In the genomic region with DNA sequence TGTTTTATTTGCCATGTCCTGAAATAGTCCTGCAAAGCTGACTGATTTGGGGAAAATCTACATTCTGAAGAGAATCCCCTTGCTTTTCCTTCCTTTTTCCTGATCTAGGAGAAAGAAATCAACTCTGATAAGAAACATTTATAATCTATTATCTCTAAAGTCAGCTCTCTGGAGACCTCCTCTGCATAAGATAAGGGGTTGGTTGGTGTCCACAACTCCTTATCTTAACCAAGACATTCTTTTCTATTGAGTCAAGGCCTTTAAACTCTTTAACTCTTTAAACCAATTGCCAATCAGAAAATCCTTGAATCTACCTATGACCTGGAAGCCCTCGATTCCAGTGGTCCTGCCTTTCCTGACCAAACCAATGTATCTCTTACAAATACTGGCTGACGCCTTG, we compare ENCODE assay signal across 12 cellular contexts.
"Had no signal": no experiment of that assay in that cellular context is flagged by ENCODE, and none has a peak within 500 bp of the region (broad histone marks: within the 10 kb centered on the region; RNA-seq: fewer than 3 reads in every experiment).

No MANE protein-coding gene starts in this region.

- H3K4me1 Mint-ChIP-seq: activated CD8-positive, alpha-beta memory T cell treated with anti-CD3 and anti-CD28 coated beads, Interleukin-2, amount 10 ng/mL, durations not matched to agents 7 days and 5 days; activated naive CD8-positive, alpha-beta T cell treated with anti-CD3 and anti-CD28 coated beads, Interleukin-2, amount 10 ng/mL, durations not matched to agents 7 days and 5 days; naive thymus-derived CD8-positive, alpha-beta T cell had no signal

- H3K27ac Mint-ChIP-seq: activated CD8-positive, alpha-beta memory T cell treated with anti-CD3 and anti-CD28 coated beads, Interleukin-2, amount 10 ng/mL, durations not matched to agents 7 days and 5 days; activated naive CD8-positive, alpha-beta T cell treated with anti-CD3 and anti-CD28 coated beads, Interleukin-2, amount 10 ng/mL, durations not matched to agents 7 days and 5 days; activated T-cell treated with anti-CD3 and anti-CD28 coated beads, Interleukin-2, amount 50 U/mL, for 24 hours; naive thymus-derived CD8-positive, alpha-beta T cell; stimulated activated naive B cell treated with anti-CD40 and anti-IgM and Interleukin-4, amounts not matched to agents 10 μg/mL and 1 μg/mL and 100 μg/mL, for 72 hours; T-helper 1 cell treated with Interleukin-12 subunit alpha and Interleukin-12 subunit beta and Interleukin-4 antibody, amounts not matched to agents 30 μg/mL and 1 μg/mL, for 36 hours had no signal

- H3K9me3 Mint-ChIP-seq: activated naive CD8-positive, alpha-beta T cell treated with anti-CD3 and anti-CD28 coated beads, Interleukin-2, amount 10 ng/mL, durations not matched to agents 7 days and 5 days; activated T-cell treated with anti-CD3 and anti-CD28 coated beads, Interleukin-2, amount 50 U/mL, for 24 hours; naive thymus-derived CD8-positive, alpha-beta T cell; stimulated activated naive B cell treated with anti-CD40 and anti-IgM and Interleukin-4, amounts not matched to agents 10 μg/mL and 1 μg/mL and 100 μg/mL, for 72 hours; T-helper 1 cell treated with Interleukin-12 subunit alpha and Interleukin-12 subunit beta and Interleukin-4 antibody, amounts not matched to agents 30 μg/mL and 1 μg/mL, for 36 hours had no signal

- H3K27me3 ChIP-seq: colonic mucosa, gastroesophageal sphincter, right lobe of liver, transverse colon had no signal

- H3K36me3 ChIP-seq: colonic mucosa, gastroesophageal sphincter, prostate gland, right lobe of liver, transverse colon had no signal

- H3K4me3 ChIP-seq: colonic mucosa, gastroesophageal sphincter, mucosa of descending colon, prostate gland, right lobe of liver, transverse colon had no signal

- H3K27me3 Mint-ChIP-seq: activated naive CD8-positive, alpha-beta T cell treated with anti-CD3 and anti-CD28 coated beads, Interleukin-2, amount 10 ng/mL, durations not matched to agents 7 days and 5 days; activated T-cell treated with anti-CD3 and anti-CD28 coated beads, Interleukin-2, amount 50 U/mL, for 24 hours; naive thymus-derived CD8-positive, alpha-beta T cell; stimulated activated naive B cell treated with anti-CD40 and anti-IgM and Interleukin-4, amounts not matched to agents 10 μg/mL and 1 μg/mL and 100 μg/mL, for 72 hours had no signal

- H3K27ac ChIP-seq: colonic mucosa, gastroesophageal sphincter, prostate gland, right lobe of liver, transverse colon had no signal

- H3K4me3 Mint-ChIP-seq: activated CD8-positive, alpha-beta memory T cell treated with anti-CD3 and anti-CD28 coated beads, Interleukin-2, amount 10 ng/mL, durations not matched to agents 7 days and 5 days; activated naive CD8-positive, alpha-beta T cell treated with anti-CD3 and anti-CD28 coated beads, Interleukin-2, amount 10 ng/mL, durations not matched to agents 7 days and 5 days; activated T-cell treated with anti-CD3 and anti-CD28 coated beads, Interleukin-2, amount 50 U/mL, for 24 hours; naive thymus-derived CD8-positive, alpha-beta T cell; stimulated activated naive B cell treated with anti-CD40 and anti-IgM and Interleukin-4, amounts not matched to agents 10 μg/mL and 1 μg/mL and 100 μg/mL, for 72 hours; T-helper 1 cell treated with Interleukin-12 subunit alpha and Interleukin-12 subunit beta and Interleukin-4 antibody, amounts not matched to agents 30 μg/mL and 1 μg/mL, for 36 hours had no signal

- H3K4me1 ChIP-seq: colonic mucosa, gastroesophageal sphincter, prostate gland, right lobe of liver, transverse colon had no signal

- H3K36me3 Mint-ChIP-seq: activated CD8-positive, alpha-beta memory T cell treated with anti-CD3 and anti-CD28 coated beads, Interleukin-2, amount 10 ng/mL, durations not matched to agents 7 days and 5 days; activated naive CD8-positive, alpha-beta T cell treated with anti-CD3 and anti-CD28 coated beads, Interleukin-2, amount 10 ng/mL, durations not matched to agents 7 days and 5 days; naive thymus-derived CD8-positive, alpha-beta T cell; stimulated activated naive B cell treated with anti-CD40 and anti-IgM and Interleukin-4, amounts not matched to agents 10 μg/mL and 1 μg/mL and 100 μg/mL, for 72 hours had no signal

- H3K9me3 ChIP-seq: colonic mucosa, gastroesophageal sphincter, mucosa of descending colon, prostate gland, right lobe of liver, transverse colon had no signal
